In genomic region chr11:14914536-14914935, GRCh38 we compare ENCODE assay signal across 25 cellular contexts. TPM values are rescaled to one million over a fixed set of nuclear protein-coding genes. Genes with fewer than 3 reads are reported as not detected.
"Had no signal": no experiment of that assay in that cellular context is flagged by ENCODE, and none has a peak within 500 bp of the region (broad histone marks: within the 10 kb centered on the region; RNA-seq: fewer than 3 reads in every experiment).

No MANE protein-coding gene starts in this region.

- H3K27me3 ChIP-seq: Peyer's patch had no signal

- H2AFZ ChIP-seq: PC-9 had no signal

- H3K27ac ChIP-seq: PC-9, Peyer's patch had no signal

- H3K9me3 ChIP-seq: Peyer's patch had no signal

- H3K4me3 ChIP-seq: PC-9, Peyer's patch had no signal

- H3K4me2 ChIP-seq: PC-9 had no signal

- ATAC-seq: Right ventricle myocardium inferior had no signal

- H3K36me3 ChIP-seq: Peyer's patch had no signal

- DNase-seq: KBM-7, MV-4-11, NCI-H1048, NCI-H1105, NCI-H1417, NCI-H1436 treated with DMSO at 0.1 percent for 48 hours, NCI-H1694, NCI-H187 treated with DMSO at 0.1 percent for 48 hours, NCI-H2029 treated with DMSO at 0.1 percent for 48 hours, NCI-H2171, NCI-H226, NCI-H446, NCI-H510A, NCI-H524 treated with DMSO at 0.1 percent for 48 hours, NCI-H69, NCI-H774, PC-9, Peyer's patch, SHP77 treated with DMSO at 0.1 percent for 48 hours had no signal

- H3K4me1 ChIP-seq: Peyer's patch had no signal

RNA-seq across cellular contexts. Expression of gene CALCA, which starts 57.6 kb away (rescaled TPM):
- total RNA-seq: HT1080; LHCN-M2; MCF 10A; PC-9; Peyer's patch; Right ventricle myocardium inferior; RPMI7951; T-helper 1 cell treated with Interleukin-12 subunit alpha and Interleukin-12 subunit beta and Interleukin-4 antibody, amounts not matched to agents 30 ng/mL and 1 ng/mL, for 36 hours had no signal
